ENCODE assay signal across 1 cellular context in the genomic region with DNA sequence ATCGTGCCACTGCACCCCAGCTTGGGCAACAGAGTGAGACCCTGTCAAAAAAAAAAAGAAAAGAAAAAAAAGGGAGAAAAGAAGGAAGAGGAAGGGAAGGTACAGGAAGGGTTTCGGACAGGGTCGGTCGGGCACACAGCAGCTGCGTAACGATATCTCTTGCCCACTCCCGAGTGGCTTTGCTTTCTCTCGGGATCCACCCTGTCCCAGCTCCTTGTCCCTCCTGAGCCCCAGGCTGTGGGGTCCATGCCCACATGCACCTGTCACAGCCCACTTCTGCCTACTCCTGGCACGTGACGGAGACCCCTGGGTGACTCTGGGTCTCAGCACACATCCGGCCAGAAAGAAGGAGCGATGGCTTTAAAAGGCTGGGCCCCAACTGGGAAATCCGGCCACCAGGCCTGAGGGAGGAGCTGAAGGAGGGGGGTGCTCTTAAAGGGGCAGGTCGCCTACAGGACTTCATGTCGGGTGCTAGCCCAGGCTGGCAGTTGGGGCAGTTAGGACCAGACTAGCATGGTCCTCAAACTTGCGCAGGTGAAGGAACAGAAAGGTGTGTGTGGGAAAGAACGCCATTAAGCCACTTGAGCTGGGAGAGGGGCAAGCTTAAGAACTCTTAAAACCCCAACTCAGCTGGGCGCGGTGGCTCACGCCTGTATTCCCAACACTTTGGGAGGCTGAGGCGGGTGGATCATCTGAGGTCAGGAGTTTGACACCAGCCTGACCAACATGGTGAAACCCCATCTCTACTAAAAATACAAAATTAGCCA.
TF ChIP-seq lines count a peak whose summit lies in the region.

Gene GHDC (minus strand): TSS at position 362 of the 767 bp plus-strand sequence. CDS start 913 bp downstream, outside the sequence.

TF ChIP-seq in K562, 482 proteins besides CTCF, POLR2A, EP300 and RAD21 (continued from another document and continues in another):
- no peak for TF ChIP-seq KAT7 (CRISPR knock-in tag; IDR thresholded peaks at IDR 0.05; ENCODE audit: borderline replicate concordance)
- TF ChIP-seq, protein P1, sequence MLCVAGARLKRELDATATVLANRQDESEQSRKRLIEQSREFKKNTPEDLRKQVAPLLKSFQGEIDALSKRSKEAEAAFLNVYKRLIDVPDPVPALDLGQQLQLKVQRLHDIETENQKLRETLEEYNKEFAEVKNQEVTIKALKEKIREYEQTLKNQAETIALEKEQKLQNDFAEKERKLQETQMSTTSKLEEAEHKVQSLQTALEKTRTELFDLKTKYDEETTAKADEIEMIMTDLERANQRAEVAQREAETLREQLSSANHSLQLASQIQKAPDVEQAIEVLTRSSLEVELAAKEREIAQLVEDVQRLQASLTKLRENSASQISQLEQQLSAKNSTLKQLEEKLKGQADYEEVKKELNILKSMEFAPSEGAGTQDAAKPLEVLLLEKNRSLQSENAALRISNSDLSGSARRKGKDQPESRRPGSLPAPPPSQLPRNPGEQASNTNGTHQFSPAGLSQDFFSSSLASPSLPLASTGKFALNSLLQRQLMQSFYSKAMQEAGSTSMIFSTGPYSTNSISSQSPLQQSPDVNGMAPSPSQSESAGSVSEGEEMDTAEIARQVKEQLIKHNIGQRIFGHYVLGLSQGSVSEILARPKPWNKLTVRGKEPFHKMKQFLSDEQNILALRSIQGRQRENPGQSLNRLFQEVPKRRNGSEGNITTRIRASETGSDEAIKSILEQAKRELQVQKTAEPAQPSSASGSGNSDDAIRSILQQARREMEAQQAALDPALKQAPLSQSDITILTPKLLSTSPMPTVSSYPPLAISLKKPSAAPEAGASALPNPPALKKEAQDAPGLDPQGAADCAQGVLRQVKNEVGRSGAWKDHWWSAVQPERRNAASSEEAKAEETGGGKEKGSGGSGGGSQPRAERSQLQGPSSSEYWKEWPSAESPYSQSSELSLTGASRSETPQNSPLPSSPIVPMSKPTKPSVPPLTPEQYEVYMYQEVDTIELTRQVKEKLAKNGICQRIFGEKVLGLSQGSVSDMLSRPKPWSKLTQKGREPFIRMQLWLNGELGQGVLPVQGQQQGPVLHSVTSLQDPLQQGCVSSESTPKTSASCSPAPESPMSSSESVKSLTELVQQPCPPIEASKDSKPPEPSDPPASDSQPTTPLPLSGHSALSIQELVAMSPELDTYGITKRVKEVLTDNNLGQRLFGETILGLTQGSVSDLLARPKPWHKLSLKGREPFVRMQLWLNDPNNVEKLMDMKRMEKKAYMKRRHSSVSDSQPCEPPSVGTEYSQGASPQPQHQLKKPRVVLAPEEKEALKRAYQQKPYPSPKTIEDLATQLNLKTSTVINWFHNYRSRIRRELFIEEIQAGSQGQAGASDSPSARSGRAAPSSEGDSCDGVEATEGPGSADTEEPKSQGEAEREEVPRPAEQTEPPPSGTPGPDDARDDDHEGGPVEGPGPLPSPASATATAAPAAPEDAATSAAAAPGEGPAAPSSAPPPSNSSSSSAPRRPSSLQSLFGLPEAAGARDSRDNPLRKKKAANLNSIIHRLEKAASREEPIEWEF (CRISPR knock-in tag; IDR thresholded peaks at IDR 0.05): no peak
- no peak for TF ChIP-seq ZKSCAN1 (IDR thresholded peaks at IDR 0.05; ENCODE audit: low read depth, low read length)
- TF ChIP-seq, protein P2, sequence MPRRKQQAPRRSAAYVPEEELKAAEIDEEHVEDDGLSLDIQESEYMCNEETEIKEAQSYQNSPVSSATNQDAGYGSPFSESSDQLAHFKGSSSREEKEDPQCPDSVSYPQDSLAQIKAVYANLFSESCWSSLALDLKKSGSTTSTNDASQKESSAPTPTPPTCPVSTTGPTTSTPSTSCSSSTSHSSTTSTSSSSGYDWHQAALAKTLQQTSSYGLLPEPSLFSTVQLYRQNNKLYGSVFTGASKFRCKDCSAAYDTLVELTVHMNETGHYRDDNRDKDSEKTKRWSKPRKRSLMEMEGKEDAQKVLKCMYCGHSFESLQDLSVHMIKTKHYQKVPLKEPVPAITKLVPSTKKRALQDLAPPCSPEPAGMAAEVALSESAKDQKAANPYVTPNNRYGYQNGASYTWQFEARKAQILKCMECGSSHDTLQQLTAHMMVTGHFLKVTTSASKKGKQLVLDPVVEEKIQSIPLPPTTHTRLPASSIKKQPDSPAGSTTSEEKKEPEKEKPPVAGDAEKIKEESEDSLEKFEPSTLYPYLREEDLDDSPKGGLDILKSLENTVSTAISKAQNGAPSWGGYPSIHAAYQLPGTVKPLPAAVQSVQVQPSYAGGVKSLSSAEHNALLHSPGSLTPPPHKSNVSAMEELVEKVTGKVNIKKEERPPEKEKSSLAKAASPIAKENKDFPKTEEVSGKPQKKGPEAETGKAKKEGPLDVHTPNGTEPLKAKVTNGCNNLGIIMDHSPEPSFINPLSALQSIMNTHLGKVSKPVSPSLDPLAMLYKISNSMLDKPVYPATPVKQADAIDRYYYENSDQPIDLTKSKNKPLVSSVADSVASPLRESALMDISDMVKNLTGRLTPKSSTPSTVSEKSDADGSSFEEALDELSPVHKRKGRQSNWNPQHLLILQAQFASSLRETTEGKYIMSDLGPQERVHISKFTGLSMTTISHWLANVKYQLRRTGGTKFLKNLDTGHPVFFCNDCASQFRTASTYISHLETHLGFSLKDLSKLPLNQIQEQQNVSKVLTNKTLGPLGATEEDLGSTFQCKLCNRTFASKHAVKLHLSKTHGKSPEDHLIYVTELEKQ (CRISPR knock-in tag; IDR thresholded peaks at IDR 0.05): no peak
- peak in 1 of 2 experiments; percentile 29; a peak in 1 of 4 replicates for TF ChIP-seq RCOR1 (IDR thresholded peaks at IDR 0.05; ENCODE audit: borderline replicate concordance in 1 of 2, low read depth in 2 of 2, low read length in 2 of 2)
- 0 out of 2 replicates have a peak, but pooled peaks have one; percentile 2 for TF ChIP-seq NFRKB (IDR thresholded peaks at IDR 0.05; ENCODE audit: low read depth)
- 0 out of 2 replicates have a peak, but pooled peaks have one; percentile 26 for TF ChIP-seq SMARCA5 (IDR thresholded peaks at IDR 0.05)
- TF ChIP-seq TSC22D4 (tag; IDR thresholded peaks at IDR 0.05): no peak
- TF ChIP-seq USF2 (CRISPR knock-in tag; IDR thresholded peaks at IDR 0.05): peak; percentile 64
- peak; percentile 59; the same call in 1 of the 2 replicates for TF ChIP-seq SNIP1 (IDR thresholded peaks at IDR 0.05; ENCODE audit: low read depth)
- no peak for TF ChIP-seq ZNF780A (CRISPR knock-in tag; IDR thresholded peaks at IDR 0.05)
- TF ChIP-seq HNRNPK (IDR thresholded peaks at IDR 0.05; ENCODE audit: low read depth, low read length, poor library complexity, severe bottlenecking): no peak
- TF ChIP-seq TFAM (CRISPR knock-in tag; conservative IDR thresholded peaks at IDR 0.05): no peak
- no peak for TF ChIP-seq PHB2 (IDR thresholded peaks at IDR 0.05; ENCODE audit: low read depth)
- peak; percentile 57; the same call in 1 of the 2 replicates for TF ChIP-seq ATF7 (IDR thresholded peaks at IDR 0.05)
- no peak for TF ChIP-seq ZNF146 (CRISPR knock-in tag; IDR thresholded peaks at IDR 0.05; ENCODE audit: unreplicated experiment)
- TF ChIP-seq BCOR (IDR thresholded peaks at IDR 0.05): peak; percentile 75; the same call in 1 of the 2 replicates
- TF ChIP-seq, protein P3, sequence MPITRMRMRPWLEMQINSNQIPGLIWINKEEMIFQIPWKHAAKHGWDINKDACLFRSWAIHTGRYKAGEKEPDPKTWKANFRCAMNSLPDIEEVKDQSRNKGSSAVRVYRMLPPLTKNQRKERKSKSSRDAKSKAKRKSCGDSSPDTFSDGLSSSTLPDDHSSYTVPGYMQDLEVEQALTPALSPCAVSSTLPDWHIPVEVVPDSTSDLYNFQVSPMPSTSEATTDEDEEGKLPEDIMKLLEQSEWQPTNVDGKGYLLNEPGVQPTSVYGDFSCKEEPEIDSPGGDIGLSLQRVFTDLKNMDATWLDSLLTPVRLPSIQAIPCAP (CRISPR knock-in tag; IDR thresholded peaks at IDR 0.05; ENCODE audit: borderline replicate concordance): no peak
- TF ChIP-seq MEF2A (IDR thresholded peaks at IDR 0.05; ENCODE audit: control insufficient read depth, low read depth, low read length): no peak; the same call in 1 of the 2 replicates
- TF ChIP-seq RAD51 (IDR thresholded peaks at IDR 0.05; ENCODE audit: borderline replicate concordance, low read depth): no peak
- no peak for TF ChIP-seq SMAD4 (CRISPR knock-in tag; conservative IDR thresholded peaks at IDR 0.05)
- TF ChIP-seq, protein P4, sequence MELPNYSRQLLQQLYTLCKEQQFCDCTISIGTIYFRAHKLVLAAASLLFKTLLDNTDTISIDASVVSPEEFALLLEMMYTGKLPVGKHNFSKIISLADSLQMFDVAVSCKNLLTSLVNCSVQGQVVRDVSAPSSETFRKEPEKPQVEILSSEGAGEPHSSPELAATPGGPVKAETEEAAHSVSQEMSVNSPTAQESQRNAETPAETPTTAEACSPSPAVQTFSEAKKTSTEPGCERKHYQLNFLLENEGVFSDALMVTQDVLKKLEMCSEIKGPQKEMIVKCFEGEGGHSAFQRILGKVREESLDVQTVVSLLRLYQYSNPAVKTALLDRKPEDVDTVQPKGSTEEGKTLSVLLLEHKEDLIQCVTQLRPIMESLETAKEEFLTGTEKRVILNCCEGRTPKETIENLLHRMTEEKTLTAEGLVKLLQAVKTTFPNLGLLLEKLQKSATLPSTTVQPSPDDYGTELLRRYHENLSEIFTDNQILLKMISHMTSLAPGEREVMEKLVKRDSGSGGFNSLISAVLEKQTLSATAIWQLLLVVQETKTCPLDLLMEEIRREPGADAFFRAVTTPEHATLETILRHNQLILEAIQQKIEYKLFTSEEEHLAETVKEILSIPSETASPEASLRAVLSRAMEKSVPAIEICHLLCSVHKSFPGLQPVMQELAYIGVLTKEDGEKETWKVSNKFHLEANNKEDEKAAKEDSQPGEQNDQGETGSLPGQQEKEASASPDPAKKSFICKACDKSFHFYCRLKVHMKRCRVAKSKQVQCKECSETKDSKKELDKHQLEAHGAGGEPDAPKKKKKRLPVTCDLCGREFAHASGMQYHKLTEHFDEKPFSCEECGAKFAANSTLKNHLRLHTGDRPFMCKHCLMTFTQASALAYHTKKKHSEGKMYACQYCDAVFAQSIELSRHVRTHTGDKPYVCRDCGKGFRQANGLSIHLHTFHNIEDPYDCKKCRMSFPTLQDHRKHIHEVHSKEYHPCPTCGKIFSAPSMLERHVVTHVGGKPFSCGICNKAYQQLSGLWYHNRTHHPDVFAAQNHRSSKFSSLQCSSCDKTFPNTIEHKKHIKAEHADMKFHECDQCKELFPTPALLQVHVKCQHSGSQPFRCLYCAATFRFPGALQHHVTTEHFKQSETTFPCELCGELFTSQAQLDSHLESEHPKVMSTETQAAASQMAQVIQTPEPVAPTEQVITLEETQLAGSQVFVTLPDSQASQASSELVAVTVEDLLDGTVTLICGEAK (IDR thresholded peaks at IDR 0.05): peak; percentile 82
- TF ChIP-seq, protein P4 (CRISPR knock-in tag; IDR thresholded peaks at IDR 0.05): no peak
- 0 out of 2 replicates have a peak, but pooled peaks have one; percentile 28 for TF ChIP-seq ZNF583 (CRISPR knock-in tag; IDR thresholded peaks at IDR 0.05)
- TF ChIP-seq RB1 (IDR thresholded peaks at IDR 0.05; ENCODE audit: low read depth): peak; percentile 63
- TF ChIP-seq GABPA (tag; conservative IDR thresholded peaks at IDR 0.05; ENCODE audit: low read depth): peak; percentile 81
- TF ChIP-seq, protein P5, sequence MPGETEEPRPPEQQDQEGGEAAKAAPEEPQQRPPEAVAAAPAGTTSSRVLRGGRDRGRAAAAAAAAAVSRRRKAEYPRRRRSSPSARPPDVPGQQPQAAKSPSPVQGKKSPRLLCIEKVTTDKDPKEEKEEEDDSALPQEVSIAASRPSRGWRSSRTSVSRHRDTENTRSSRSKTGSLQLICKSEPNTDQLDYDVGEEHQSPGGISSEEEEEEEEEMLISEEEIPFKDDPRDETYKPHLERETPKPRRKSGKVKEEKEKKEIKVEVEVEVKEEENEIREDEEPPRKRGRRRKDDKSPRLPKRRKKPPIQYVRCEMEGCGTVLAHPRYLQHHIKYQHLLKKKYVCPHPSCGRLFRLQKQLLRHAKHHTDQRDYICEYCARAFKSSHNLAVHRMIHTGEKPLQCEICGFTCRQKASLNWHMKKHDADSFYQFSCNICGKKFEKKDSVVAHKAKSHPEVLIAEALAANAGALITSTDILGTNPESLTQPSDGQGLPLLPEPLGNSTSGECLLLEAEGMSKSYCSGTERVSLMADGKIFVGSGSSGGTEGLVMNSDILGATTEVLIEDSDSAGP (CRISPR knock-in tag; IDR thresholded peaks at IDR 0.05): peak; percentile 100
- TF ChIP-seq, protein P6, sequence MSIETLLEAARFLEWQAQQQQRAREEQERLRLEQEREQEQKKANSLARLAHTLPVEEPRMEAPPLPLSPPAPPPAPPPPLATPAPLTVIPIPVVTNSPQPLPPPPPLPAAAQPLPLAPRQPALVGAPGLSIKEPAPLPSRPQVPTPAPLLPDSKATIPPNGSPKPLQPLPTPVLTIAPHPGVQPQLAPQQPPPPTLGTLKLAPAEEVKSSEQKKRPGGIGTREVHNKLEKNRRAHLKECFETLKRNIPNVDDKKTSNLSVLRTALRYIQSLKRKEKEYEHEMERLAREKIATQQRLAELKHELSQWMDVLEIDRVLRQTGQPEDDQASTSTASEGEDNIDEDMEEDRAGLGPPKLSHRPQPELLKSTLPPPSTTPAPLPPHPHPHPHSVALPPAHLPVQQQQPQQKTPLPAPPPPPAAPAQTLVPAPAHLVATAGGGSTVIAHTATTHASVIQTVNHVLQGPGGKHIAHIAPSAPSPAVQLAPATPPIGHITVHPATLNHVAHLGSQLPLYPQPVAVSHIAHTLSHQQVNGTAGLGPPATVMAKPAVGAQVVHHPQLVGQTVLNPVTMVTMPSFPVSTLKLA (conservative IDR thresholded peaks at IDR 0.05): peak; percentile 60 to 81; a peak in 3 of 4 replicates
